In the genomic region with DNA sequence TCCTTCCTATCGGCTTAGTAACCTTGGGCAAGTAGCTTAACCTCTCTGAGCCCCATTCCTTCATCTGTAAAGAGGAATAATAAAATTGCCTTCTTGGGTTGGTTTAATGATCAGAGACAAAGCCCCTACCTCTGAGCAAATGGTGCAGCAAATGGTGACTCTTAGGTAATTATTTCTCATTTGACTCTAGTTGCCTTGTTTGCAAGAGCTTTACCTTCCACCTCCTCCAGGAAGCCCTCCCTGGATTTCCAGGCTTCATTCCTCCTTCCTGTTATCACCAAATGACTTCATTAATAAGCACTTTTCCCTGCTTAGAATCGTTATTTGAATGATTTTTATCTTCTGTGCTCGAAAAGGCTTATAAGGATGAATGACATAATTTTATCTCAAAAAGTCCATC, we compare ENCODE assay signal across 16 cellular contexts.
"Had no signal": no experiment of that assay in that cellular context is flagged by ENCODE, and none has a peak within 500 bp of the region (broad histone marks: within the 10 kb centered on the region; RNA-seq: fewer than 3 reads in every experiment).

No MANE protein-coding gene starts in this region.

- H3K27ac ChIP-seq: left lung, VCaP had no signal

- FAIRE-seq: astrocyte had no signal

- ATAC-seq: activated CD4-positive, alpha-beta T cell treated with anti-CD3 and anti-CD28 coated beads for 36 hours; activated CD8-positive, alpha-beta T cell treated with anti-CD3 and anti-CD28 coated beads for 36 hours; activated naive CD8-positive, alpha-beta T cell treated with anti-CD3 and anti-CD28 coated beads, Interleukin-2, amount 50 U/mL, for 24 hours; heart left ventricle; left lung had no signal

- H3K36me3 ChIP-seq: heart left ventricle, left lung, prostate gland had no signal

- H3K27me3 ChIP-seq: heart left ventricle, left lung had no signal

- H3K4me1 ChIP-seq: prostate gland had no signal

- H3K4me3 ChIP-seq: heart left ventricle, left lung, prostate gland had no signal

- DNase-seq: activated CD4-positive, alpha-beta T cell treated with anti-CD3 and anti-CD28 coated beads for 36 hours; activated CD8-positive, alpha-beta memory T cell treated with anti-CD3 and anti-CD28 coated beads, Interleukin-2, amount 50 U/mL, for 4 hours; activated CD8-positive, alpha-beta T cell treated with anti-CD3 and anti-CD28 coated beads for 36 hours; activated naive CD4-positive, alpha-beta T cell treated with Interleukin-2 at 50 U/mL for 16 hours; activated naive CD8-positive, alpha-beta T cell treated with anti-CD3 and anti-CD28 coated beads, Interleukin-2, amount 50 U/mL, for 24 hours; caudate nucleus; foreskin fibroblast; heart left ventricle; nucleus accumbens; stimulated activated CD4-positive, alpha-beta T cell treated with anti-CD3 and anti-CD28 coated beads, Interleukin-2, amount 100 ng/mL, for 48 hours; stimulated activated naive CD4-positive, alpha-beta T cell treated with Interleukin-2 at 50 U/mL for 16 hours; T-helper 1 cell had no signal

- H3K9me3 ChIP-seq: left lung, prostate gland had no signal
